In genomic region chr17:39235555-39236221, GRCh38 we compare ENCODE assay signal across 8 cellular contexts. TPM values are rescaled to one million over a fixed set of nuclear protein-coding genes. Genes with fewer than 3 reads are reported as not detected.
DNase-seq lines count a peak whose midpoint lies in the region; ATAC-seq and TF ChIP-seq lines count a peak whose summit lies in the region.

No MANE protein-coding gene starts in this region.

- DNase-seq in left ventricle myocardium inferior, result no peak
- no peak for DNase-seq in Right ventricle myocardium superior
- DNase-seq in M059J (ENCODE audit: low read depth), result peak; percentile 65
- peak; percentile 78 for DNase-seq in RKO (ENCODE audit: low spot score)
- DNase-seq in body of pancreas, result peak in 2 of 4 donors; percentile 18 to 22
- no peak for DNase-seq in left lobe of liver (ENCODE audit: low spot score)
- DNase-seq in middle frontal gyrus (ENCODE audit: extremely low spot score, low spot score), result no peak
- DNase-seq in ureter (ENCODE audit: low spot score), result no peak

- H3K36me3 ChIP-seq in left ventricle myocardium inferior, result no peaks in the 10 kb centered on the region
- no peaks in the 10 kb centered on the region for H3K36me3 ChIP-seq in body of pancreas (replicated peaks in 1 of 2; ENCODE audit: insufficient read depth in 1 of 2, low read depth in 2 of 2)

- peak; percentile 54 for TF ChIP-seq CTCF in left ventricle myocardium inferior (IDR thresholded peaks at IDR 0.05; ENCODE audit: borderline replicate concordance)
- peak in 6 of 7 experiments; percentile 22 to 58 (median 32) for TF ChIP-seq CTCF in body of pancreas (IDR thresholded peaks at IDR 0.05)

- H3K4me3 ChIP-seq in left ventricle myocardium inferior (no peak overlapping the region), body of pancreas (no peak overlapping the region)

- H3K9me3 ChIP-seq in left ventricle myocardium inferior (replicated peaks), result no peaks in the 10 kb centered on the region
- H3K9me3 ChIP-seq in body of pancreas, result no peaks in the 10 kb centered on the region

- intact Hi-C loops in left ventricle myocardium inferior (cut with micrococcal nuclease) (no loop called here), Right ventricle myocardium superior (cut with DNase I) (no loop called here), body of pancreas (cut with DNase I) (loop anchor here (10.0 kb wide), 3 partner anchors 71 to 251 kb away; partner anchors contain the start of gene ARL5C)

- ATAC-seq in Right ventricle myocardium superior (ENCODE audit: poor library complexity), result no peak
- peak; percentile 59 for ATAC-seq in body of pancreas
- ATAC-seq in left lobe of liver, result peak; percentile 55

- no peak for TF ChIP-seq POLR2A in body of pancreas (IDR thresholded peaks at IDR 0.05)

- H3K4me1 ChIP-seq in left ventricle myocardium inferior, result peaks cover 18% of the 10 kb centered on the region
- H3K4me1 ChIP-seq in body of pancreas, result peaks cover 9% of the 10 kb centered on the region

- 25 to 32% methylated on average over 13 to 16 of the region's 16 CpGs for WGBS in body of pancreas, 2 donors

- H3K27me3 ChIP-seq in left ventricle myocardium inferior (ENCODE audit: low read depth) (peaks cover 81% of the 10 kb centered on the region), body of pancreas (peaks cover 0 to 12% of the 10 kb centered on the region in 2 donors)

- no peak overlapping the region for H3K27ac ChIP-seq in left ventricle myocardium inferior (replicated peaks)
- H3K27ac ChIP-seq in body of pancreas, result no peak overlapping the region

RNA-seq across cellular contexts. Expression of gene STAC2, which starts 9.9 kb away (rescaled TPM):
- total RNA-seq in left ventricle myocardium inferior (0.36 TPM), Right ventricle myocardium superior (1.4 TPM), body of pancreas (not detected), left lobe of liver (not detected), ureter (1.6 TPM)
- total RNA-seq in M059J (2014; rRNA removed; shearing (Covaris generic)), result 0.07 TPM in 1 of 2 replicates, not detected in the other

RNA-seq across cellular contexts. Expression of gene RPL19, which starts 35.6 kb away (rescaled TPM):
- total RNA-seq in left ventricle myocardium inferior, result 944 TPM
- total RNA-seq in Right ventricle myocardium superior, result 934 TPM
- total RNA-seq in M059J (2014; rRNA removed; shearing (Covaris generic)), result 1,597 and 1,617 TPM in 2 replicates
- 1,000 to 10,000 TPM; 1,534 to 2,029 TPM for total RNA-seq in body of pancreas
- 484 TPM for total RNA-seq in left lobe of liver
- 2,156 TPM for total RNA-seq in ureter

RNA-seq across cellular contexts. Expression of gene CACNB1, which starts 38.2 kb away (rescaled TPM):
- total RNA-seq in left ventricle myocardium inferior (3.7 TPM), Right ventricle myocardium superior (4.6 TPM), body of pancreas (1 to 10 TPM; 2.3 TPM), left lobe of liver (0.40 TPM), ureter (19.1 TPM)
- total RNA-seq in M059J (2014; rRNA removed; shearing (Covaris generic)), result 0.59 and 1.2 TPM in 2 replicates

Comparison
In these comparisons a context has a peak if more than half of its experiments do, and no peak if none do; other contexts are left out.
1. DNase-seq: peak in M059J (single experiment) and RKO (single experiment); none in left ventricle myocardium inferior (single experiment), Right ventricle myocardium superior (single experiment), left lobe of liver (single experiment), middle frontal gyrus (single experiment) and ureter (single experiment).